ENCODE assay signal across 2 cellular contexts in genomic region chr19:3538965-3539742, GRCh38.
TF ChIP-seq lines count a peak whose summit lies in the region.

Gene TEKTIP1 (plus strand): TSS chr19:3539174. CDS start chr19:3539178, 4 bp downstream.

TF ChIP-seq in HEK293, 187 proteins besides CTCF, POLR2A, EP300 and RAD21 (continued from another document):
- peak; percentile 17; the same call in 1 of the 2 replicates for TF ChIP-seq KLF17 (tag by site-specific recombination; IDR thresholded peaks at IDR 0.05)
- TF ChIP-seq ZNF514 (tag by site-specific recombination; IDR thresholded peaks at IDR 0.05) = no peak
- no peak for TF ChIP-seq ZNF426 (tag by site-specific recombination; IDR thresholded peaks at IDR 0.05)
- TF ChIP-seq KLF8 (tag by site-specific recombination; IDR thresholded peaks at IDR 0.05) = peak; percentile 51; the same call in 1 of the 2 replicates
- no peak for TF ChIP-seq ZNF391 (tag by site-specific recombination; IDR thresholded peaks at IDR 0.05; ENCODE audit: borderline replicate concordance, low read depth)
- TF ChIP-seq ZNF777 (tag by site-specific recombination; IDR thresholded peaks at IDR 0.05; ENCODE audit: borderline replicate concordance) = no peak
- TF ChIP-seq ZNF600 (tag by site-specific recombination; IDR thresholded peaks at IDR 0.05) = no peak
- no peak for TF ChIP-seq ZNF311 (tag by site-specific recombination; IDR thresholded peaks at IDR 0.05; ENCODE audit: borderline replicate concordance)
- TF ChIP-seq KLF7 (tag by site-specific recombination; IDR thresholded peaks at IDR 0.05; ENCODE audit: borderline replicate concordance) = no peak
- no peak for TF ChIP-seq HIC1 (tag by site-specific recombination; IDR thresholded peaks at IDR 0.05)
- TF ChIP-seq ZFP37 (tag by site-specific recombination; IDR thresholded peaks at IDR 0.05) = no peak
- TF ChIP-seq KLF1 (tag by site-specific recombination; IDR thresholded peaks at IDR 0.05) = peak; percentile 18; the same call in 1 of the 2 replicates

TF ChIP-seq in HEK293T, 16 proteins besides CTCF, POLR2A, EP300 and RAD21 (continued from another document):
- TF ChIP-seq PKNOX1 (IDR thresholded peaks at IDR 0.05) (no peak), SP1 (IDR thresholded peaks at IDR 0.05) (no peak), ELF4 (IDR thresholded peaks at IDR 0.05) (no peak), TARDBP (IDR thresholded peaks at IDR 0.05) (no peak), SUZ12 (IDR thresholded peaks at IDR 0.05) (no peak), FOXK2 (IDR thresholded peaks at IDR 0.05) (no peak)
TF ChIP-seq in HEK293T: peak in this region for 0.
